32 cellular contexts compared by ENCODE assay signal in genomic region chr6:149182262-149182661, GRCh38.
DNase-seq lines count a peak whose midpoint lies in the region; ATAC-seq, FAIRE-seq and TF ChIP-seq lines count a peak whose summit lies in the region.
"Had no signal": no experiment of that assay in that cellular context is flagged by ENCODE, and none has a peak within 500 bp of the region (broad histone marks: within the 10 kb centered on the region; RNA-seq: fewer than 3 reads in every experiment).

No MANE protein-coding gene starts in this region.

- no peak overlapping the region for H3K27ac ChIP-seq in left ventricle myocardium inferior (replicated peaks)
- no peak overlapping the region for H3K27ac ChIP-seq in K562 (ENCODE audit: extremely low read depth, low read depth, low read length)
- peak overlapping the region; percentile 20 for H3K27ac ChIP-seq in muscle layer of colon (ENCODE audit: low read depth, low read length)
- peak overlapping the region; percentile 21 to 33 for H3K27ac ChIP-seq in uterus
- peak overlapping the region in 1 of 4 donors; percentile 44 for H3K27ac ChIP-seq in Peyer's patch
- H3K27ac ChIP-seq: A549, neural progenitor cell, suprapubic skin had no signal

- no peaks in the 10 kb centered on the region for H3K27me3 ChIP-seq in left ventricle myocardium inferior (ENCODE audit: low read depth)
- H3K27me3 ChIP-seq in K562 (ENCODE audit: control insufficient read depth in 2 of 2, insufficient read depth in 2 of 2, low read length in 2 of 2) = no peaks in the 10 kb centered on the region
- H3K27me3 ChIP-seq in muscle layer of colon (ENCODE audit: control insufficient read depth in 1 of 2, insufficient read depth in 2 of 2, low read length in 2 of 2) = no peaks in the 10 kb centered on the region
- H3K27me3 ChIP-seq in uterus = no peaks in the 10 kb centered on the region
- no peaks in the 10 kb centered on the region for H3K27me3 ChIP-seq in Peyer's patch
- H3K27me3 ChIP-seq: heart left ventricle, neural progenitor cell, suprapubic skin had no signal

- no peak overlapping the region for H3K4me2 ChIP-seq in K562 (ENCODE audit: insufficient read depth, low read length)
- H3K4me2 ChIP-seq: A549, neural progenitor cell had no signal

- H3K9me3 Mint-ChIP-seq in immature natural killer cell = no peaks in the 10 kb centered on the region
- H3K9me3 Mint-ChIP-seq: activated B cell treated with CpG ODN at 0.5 μM for 24 hours had no signal

- H3K4me1 ChIP-seq in left ventricle myocardium inferior (no peaks in the 10 kb centered on the region), K562 (replicated peaks in 1 of 2; ENCODE audit: control insufficient read depth in 2 of 2, insufficient read depth in 2 of 2, low read length in 2 of 2) (no peaks in the 10 kb centered on the region), muscle layer of colon (ENCODE audit: insufficient read depth, low read length) (peaks cover 7% of the 10 kb centered on the region), uterus (no peaks in the 10 kb centered on the region), Peyer's patch (no peaks in the 10 kb centered on the region)
- H3K4me1 ChIP-seq: A549, heart left ventricle, neural progenitor cell, suprapubic skin had no signal

- H3K4me3 Mint-ChIP-seq in immature natural killer cell = no peak overlapping the region
- H3K4me3 Mint-ChIP-seq: activated B cell treated with CpG ODN at 0.5 μM for 24 hours; activated T-cell treated with anti-CD3 and anti-CD28 coated beads, Interleukin-2, amount 50 U/mL, for 4 hours; brain; neural progenitor cell; stimulated activated naive B cell treated with anti-CD40 and anti-IgM and Interleukin-4, amounts not matched to agents 10 μg/mL and 1 μg/mL and 100 μg/mL, for 72 hours had no signal

- no peak for DNase-seq in Right ventricle myocardium inferior (ENCODE audit: missing footprints)
- DNase-seq in left ventricle myocardium inferior = no peak
- DNase-seq in K562 (ENCODE audit: extremely low read depth in 1 of 4, low spot score in 3 of 4) = no peak
- DNase-seq in uterus = peak; percentile 25 to 66
- no peak for DNase-seq in Peyer's patch
- DNase-seq in immature natural killer cell = no peak
- DNase-seq in RCC 7860 (ENCODE audit: low spot score) = no peak
- DNase-seq: activated B cell treated with CpG ODN at 0.5 μM for 24 hours; activated CD4-positive, alpha-beta T cell treated with anti-CD3 and anti-CD28 coated beads, Interleukin-2, amount 50 U/mL, for 1 hour; activated gamma-delta T cell treated with Interleukin-2 at 50 U/mL for 16 hours; activated T-cell treated with anti-CD3 and anti-CD28 coated beads, Interleukin-2, amount 50 U/mL, for 4 hours; AML-193; effector CD4-positive, alpha-beta T cell; KG1; mammary epithelial cell; MM.1S; NCI-H1436 treated with DMSO at 0.1 percent for 48 hours; NCI-H446; NCI-H774; SHP77; stimulated activated CD4-positive, alpha-beta T cell treated with anti-CD3 and anti-CD28 coated beads, Interleukin-15, amount 100 ng/mL, for 24 hours; stimulated activated naive B cell treated with anti-CD40 and anti-IgM and Interleukin-4, amounts not matched to agents 10 μg/mL and 1 μg/mL and 100 μg/mL, for 72 hours; SW 1271; T-helper 9 cell had no signal

- no peak for TF ChIP-seq POLR2A in K562 (conservative IDR thresholded peaks at IDR 0.05)
- no peak for TF ChIP-seq POLR2A in uterus (IDR thresholded peaks at IDR 0.05)
- TF ChIP-seq POLR2A in Peyer's patch (IDR thresholded peaks at IDR 0.05) = no peak

- peak overlapping the region; percentile 30; the same call in 1 of the 2 replicates for H2AFZ ChIP-seq in K562 (ENCODE audit: low read depth, low read length)
- H2AFZ ChIP-seq: neural progenitor cell had no signal

- POLR2A ChIA-PET in K562 (lab: Yijun Ruan, JAX) = interaction anchor here (1.3 to 2.2 kb wide), 2 partner anchors 12 to 19 kb away, joined by 4 to 9 read pairs; no protein-coding TSS in a partner anchor

- H3K36me3 Mint-ChIP-seq in immature natural killer cell = no peaks in the 10 kb centered on the region
- H3K36me3 Mint-ChIP-seq: brain; neural progenitor cell; stimulated activated naive B cell treated with anti-CD40 and anti-IgM and Interleukin-4, amounts not matched to agents 10 μg/mL and 1 μg/mL and 100 μg/mL, for 72 hours had no signal

- no peaks in the 10 kb centered on the region for H3K9me1 ChIP-seq in K562 (ENCODE audit: control insufficient read depth, insufficient read depth, low read length)

- CTCF ChIA-PET in K562 (lab: Yijun Ruan, JAX; ENCODE audit: low intra/inter-chr PET ratio) = no interaction called here

- H3K4me1 Mint-ChIP-seq in immature natural killer cell = no peaks in the 10 kb centered on the region
- H3K4me1 Mint-ChIP-seq: activated B cell treated with CpG ODN at 0.5 μM for 24 hours, brain, neural progenitor cell had no signal

- no peaks in the 10 kb centered on the region for H3K27me3 Mint-ChIP-seq in immature natural killer cell (ENCODE audit: low read depth in 3 of 3)
- H3K27me3 Mint-ChIP-seq: activated B cell treated with CpG ODN at 0.5 μM for 24 hours; brain; stimulated activated naive B cell treated with anti-CD40 and anti-IgM and Interleukin-4, amounts not matched to agents 10 μg/mL and 1 μg/mL and 100 μg/mL, for 72 hours had no signal

- H3K4me3 ChIP-seq in left ventricle myocardium inferior (no peak overlapping the region), K562 (no peak overlapping the region), muscle layer of colon (ENCODE audit: low read depth in 1 of 2, low read length in 2 of 2) (no peak overlapping the region), uterus (no peak overlapping the region), Peyer's patch (no peak overlapping the region)
- H3K4me3 ChIP-seq: A549, heart left ventricle, neural progenitor cell, suprapubic skin had no signal

- 48% methylated on average over 6 of the region's 6 CpGs for WGBS in K562 (ENCODE audit: insufficient coverage, low coverage, missing lambda C conversion rate)

- TF ChIP-seq EP300 in K562 (IDR thresholded peaks at IDR 0.05; ENCODE audit: low read length) = no peak

- in situ Hi-C loops in K562 (cut with MboI) = no loop called here

- ATAC-seq in Right ventricle myocardium inferior (peak; percentile 72), K562 (no peak)
- ATAC-seq: A549; activated T-cell treated with anti-CD3 and anti-CD28 coated beads, Interleukin-2, amount 50 U/mL, for 4 hours; HCT116 had no signal

- peaks cover 19% of the 10 kb centered on the region for H3K9me3 ChIP-seq in left ventricle myocardium inferior (replicated peaks)
- H3K9me3 ChIP-seq in K562 (replicated peaks; ENCODE audit: control insufficient read depth, insufficient read depth, low read depth, low read length) = no peaks in the 10 kb centered on the region
- H3K9me3 ChIP-seq in muscle layer of colon (ENCODE audit: low read length) = no peaks in the 10 kb centered on the region
- H3K9me3 ChIP-seq in uterus = no peaks in the 10 kb centered on the region
- H3K9me3 ChIP-seq in Peyer's patch = no peaks in the 10 kb centered on the region
- H3K9me3 ChIP-seq: A549, suprapubic skin had no signal

- H3K36me3 ChIP-seq in left ventricle myocardium inferior (no peaks in the 10 kb centered on the region), K562 (ENCODE audit: control insufficient read depth, insufficient read depth, low read length) (no peaks in the 10 kb centered on the region), muscle layer of colon (ENCODE audit: insufficient read depth, low read length) (no peaks in the 10 kb centered on the region), uterus (no peaks in the 10 kb centered on the region), Peyer's patch (no peaks in the 10 kb centered on the region)
- H3K36me3 ChIP-seq: heart left ventricle, neural progenitor cell, suprapubic skin had no signal

- H3K79me2 ChIP-seq in K562 (ENCODE audit: control insufficient read depth, insufficient read depth, low read length) = no peaks in the 10 kb centered on the region

- no peak for TF ChIP-seq RAD21 in K562 (CRISPR knock-in tag; conservative IDR thresholded peaks at IDR 0.05 in 1 of 2, IDR thresholded peaks at IDR 0.05 in 1 of 2)

- no peaks in the 10 kb centered on the region for H4K20me1 ChIP-seq in K562 (replicated peaks; ENCODE audit: control insufficient read depth, insufficient read depth, low read length)

- intact Hi-C loops in Right ventricle myocardium inferior (cut with DNase I) = no loop called here
- intact Hi-C loops in left ventricle myocardium inferior (cut with micrococcal nuclease) = no loop called here
- intact Hi-C loops in K562 (cut with micrococcal nuclease) = no loop called here
- intact Hi-C loops in uterus (cut with DNase I; ENCODE audit: low total_unique reads) = no loop called here

- BruUV-seq in K562 (replicated peaks; lab: Mats Ljungman, UMichigan) = no TSS peak

- no peak for FAIRE-seq in K562 (lab: Jason Lieb, UNC)
- no peak for FAIRE-seq in RCC 7860 (lab: Jason Lieb, UNC)
- FAIRE-seq: A549, urothelium cell line had no signal

- no peak for TF ChIP-seq CTCF in left ventricle myocardium inferior (IDR thresholded peaks at IDR 0.05; ENCODE audit: borderline replicate concordance)
- no peak for TF ChIP-seq CTCF in K562 (IDR thresholded peaks at IDR 0.05 in 2 of 3, conservative IDR thresholded peaks at IDR 0.05 in 1 of 3; ENCODE audit: insufficient read depth in 2 of 3, low read depth in 1 of 3, low read length in 3 of 3)
- TF ChIP-seq CTCF in uterus (IDR thresholded peaks at IDR 0.05) = no peak
- TF ChIP-seq CTCF in Peyer's patch (IDR thresholded peaks at IDR 0.05) = no peak

- H3K9ac ChIP-seq in K562 (ENCODE audit: insufficient read depth in 1 of 2, low read depth in 2 of 2, low read length in 2 of 2) (no peak overlapping the region), muscle layer of colon (ENCODE audit: low read length) (no peak overlapping the region)
- H3K9ac ChIP-seq: neural progenitor cell had no signal

- H3K27ac Mint-ChIP-seq in immature natural killer cell = no peak overlapping the region
- H3K27ac Mint-ChIP-seq: activated B cell treated with CpG ODN at 0.5 μM for 24 hours; brain; neural progenitor cell; stimulated activated naive B cell treated with anti-CD40 and anti-IgM and Interleukin-4, amounts not matched to agents 10 μg/mL and 1 μg/mL and 100 μg/mL, for 72 hours had no signal

TF ChIP-seq in K562, 482 proteins besides CTCF, POLR2A, EP300 and RAD21:
- no peak for TF ChIP-seq TGIF2 (CRISPR knock-in tag; IDR thresholded peaks at IDR 0.05)
- no peak for TF ChIP-seq ID3 (CRISPR knock-in tag; IDR thresholded peaks at IDR 0.05)
- TF ChIP-seq ID3 (tag; IDR thresholded peaks at IDR 0.05) = no peak
- peak; percentile 85 to 87 for TF ChIP-seq NRF1 (conservative IDR thresholded peaks at IDR 0.05 in 1 of 2, IDR thresholded peaks at IDR 0.05 in 1 of 2)
TF ChIP-seq in K562: peak in this region for 1.

Comparison
In these comparisons a context has a peak if more than half of its experiments do, and no peak if none do; other contexts are left out.
1. DNase-seq: peak in uterus (2 of 2); none in Right ventricle myocardium inferior (single experiment), left ventricle myocardium inferior (single experiment), K562 (0 of 4), Peyer's patch (0 of 3), immature natural killer cell (0 of 3) and RCC 7860 (single experiment).
2. H3K27ac ChIP-seq: peak in muscle layer of colon (single experiment) and uterus (2 of 2); none in left ventricle myocardium inferior (single experiment) and K562 (single experiment).